In genomic region chr10:76305930-76306612, GRCh38 we compare ENCODE assay signal across 21 cellular contexts.
"Had no signal": no experiment of that assay in that cellular context is flagged by ENCODE, and none has a peak within 500 bp of the region (broad histone marks: within the 10 kb centered on the region; RNA-seq: fewer than 3 reads in every experiment).

No MANE protein-coding gene starts in this region.

- H3K4me3 ChIP-seq: cardiac muscle cell, esophagus muscularis mucosa, gastroesophageal sphincter, heart left ventricle, left ventricle myocardium inferior, mucosa of descending colon, neural progenitor cell, tibial nerve, vagina had no signal

- H3K27ac Mint-ChIP-seq: activated naive CD4-positive, alpha-beta T cell treated with anti-CD3 and anti-CD28 coated beads, Interleukin-2, amount 50 U/mL, for 24 hours; naive B cell; neural progenitor cell; stimulated activated naive CD8-positive, alpha-beta T cell treated with anti-CD3 and anti-CD28 coated beads, Interleukin-15, Interleukin-2, amounts not matched to agents 100 ng/mL and 50 ng/mL, for 24 hours had no signal

- H3K9me3 Mint-ChIP-seq: activated naive CD4-positive, alpha-beta T cell treated with anti-CD3 and anti-CD28 coated beads, Interleukin-2, amount 50 U/mL, for 24 hours; dendritic cell treated with granulocyte-macrophage colony-stimulating factor and Interleukin-4, amounts not matched to agents 40 ng/mL and 50 ng/mL, for 4 days; naive B cell; neural progenitor cell; stimulated activated naive CD8-positive, alpha-beta T cell treated with anti-CD3 and anti-CD28 coated beads, Interleukin-15, Interleukin-2, amounts not matched to agents 100 ng/mL and 50 ng/mL, for 24 hours had no signal

- H3K27ac ChIP-seq: cardiac muscle cell, esophagus muscularis mucosa, gastroesophageal sphincter, heart left ventricle, left ventricle myocardium inferior, neural progenitor cell, tibial nerve, vagina had no signal

- H3K4me3 Mint-ChIP-seq: activated naive CD4-positive, alpha-beta T cell treated with anti-CD3 and anti-CD28 coated beads, Interleukin-2, amount 50 U/mL, for 24 hours; dendritic cell treated with granulocyte-macrophage colony-stimulating factor and Interleukin-4, amounts not matched to agents 40 ng/mL and 50 ng/mL, for 4 days; naive B cell; neural progenitor cell; stimulated activated naive CD8-positive, alpha-beta T cell treated with anti-CD3 and anti-CD28 coated beads, Interleukin-15, Interleukin-2, amounts not matched to agents 100 ng/mL and 50 ng/mL, for 24 hours had no signal

- H3K4me1 Mint-ChIP-seq: activated naive CD4-positive, alpha-beta T cell treated with anti-CD3 and anti-CD28 coated beads, Interleukin-2, amount 50 U/mL, for 24 hours; naive B cell had no signal

- H3K27me3 Mint-ChIP-seq: dendritic cell treated with granulocyte-macrophage colony-stimulating factor and Interleukin-4, amounts not matched to agents 40 ng/mL and 50 ng/mL, for 4 days had no signal

- H3K9me3 ChIP-seq: esophagus muscularis mucosa, gastroesophageal sphincter, heart left ventricle, left ventricle myocardium inferior, mucosa of descending colon, tibial nerve, vagina had no signal

- H3K4me2 ChIP-seq: neural progenitor cell had no signal

- DNase-seq: activated CD4-positive, alpha-beta T cell treated with anti-CD3 and anti-CD28 coated beads for 1 hour; activated CD4-positive, alpha-beta T cell treated with anti-CD3 and anti-CD28 coated beads, Interleukin-2, amount 50 U/mL, for 4 hours; activated gamma-delta T cell; effector CD8-positive, alpha-beta T cell; heart left ventricle; left ventricle myocardium inferior; mammary epithelial cell; mucosa of descending colon; naive B cell; T-helper 1 cell; T1000 had no signal

- H3K36me3 ChIP-seq: cardiac muscle cell, esophagus muscularis mucosa, gastroesophageal sphincter, heart left ventricle, left ventricle myocardium inferior, neural progenitor cell, tibial nerve, vagina had no signal

- H3K27me3 ChIP-seq: cardiac muscle cell, esophagus muscularis mucosa, gastroesophageal sphincter, heart left ventricle, tibial nerve, vagina had no signal

- H3K9ac ChIP-seq: neural progenitor cell had no signal

- H3K36me3 Mint-ChIP-seq: activated naive CD4-positive, alpha-beta T cell treated with anti-CD3 and anti-CD28 coated beads, Interleukin-2, amount 50 U/mL, for 24 hours; naive B cell; neural progenitor cell had no signal

- ATAC-seq: gastroesophageal sphincter, heart left ventricle, mucosa of descending colon, sciatic nerve had no signal
